Comparison of ENCODE assay signal across 7 cellular contexts in the genomic region with DNA sequence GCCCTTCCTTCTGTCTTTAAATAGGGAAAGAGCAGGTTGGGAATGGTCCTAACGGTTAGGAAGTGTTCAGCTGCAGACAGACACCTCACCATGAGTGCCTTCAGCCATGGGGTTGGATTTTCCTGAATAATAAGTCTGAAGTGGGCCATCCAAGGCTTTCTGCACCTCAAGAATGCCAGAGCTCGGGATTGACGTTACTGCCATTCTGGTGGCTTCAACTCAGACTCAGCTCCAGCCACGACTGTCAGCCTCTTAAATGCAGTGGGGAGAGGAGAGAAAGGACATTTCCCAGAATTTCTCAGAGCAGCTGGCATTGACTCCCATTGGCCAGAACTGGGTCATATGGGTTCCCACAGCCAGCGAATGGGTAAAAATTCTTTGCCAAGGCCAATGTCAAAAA.
"Had no signal": no experiment of that assay in that cellular context is flagged by ENCODE, and none has a peak within 500 bp of the region (broad histone marks: within the 10 kb centered on the region; RNA-seq: fewer than 3 reads in every experiment).

No MANE protein-coding gene starts in this region.

- H3K4me1 ChIP-seq: HAP-1 had no signal

- H3K36me3 Mint-ChIP-seq: IgD-negative memory B cell had no signal

- H3K9me3 Mint-ChIP-seq: HFFc6, IgD-negative memory B cell had no signal

- H3K27ac Mint-ChIP-seq: HFFc6, IgD-negative memory B cell had no signal

- H3K4me3 ChIP-seq: GM23248, HAP-1 had no signal

- H3K27ac ChIP-seq: GM23248, HL-60 had no signal

- H3K36me3 ChIP-seq: HAP-1 had no signal

- H3K9ac ChIP-seq: GM23248 had no signal

- DNase-seq: GM23248, GOT3, H7, HFFc6 had no signal

- H3K9me3 ChIP-seq: HAP-1 had no signal

- H3K4me3 Mint-ChIP-seq: HFFc6 had no signal
